ENCODE assay signal across 1 cellular context in the genomic region with DNA sequence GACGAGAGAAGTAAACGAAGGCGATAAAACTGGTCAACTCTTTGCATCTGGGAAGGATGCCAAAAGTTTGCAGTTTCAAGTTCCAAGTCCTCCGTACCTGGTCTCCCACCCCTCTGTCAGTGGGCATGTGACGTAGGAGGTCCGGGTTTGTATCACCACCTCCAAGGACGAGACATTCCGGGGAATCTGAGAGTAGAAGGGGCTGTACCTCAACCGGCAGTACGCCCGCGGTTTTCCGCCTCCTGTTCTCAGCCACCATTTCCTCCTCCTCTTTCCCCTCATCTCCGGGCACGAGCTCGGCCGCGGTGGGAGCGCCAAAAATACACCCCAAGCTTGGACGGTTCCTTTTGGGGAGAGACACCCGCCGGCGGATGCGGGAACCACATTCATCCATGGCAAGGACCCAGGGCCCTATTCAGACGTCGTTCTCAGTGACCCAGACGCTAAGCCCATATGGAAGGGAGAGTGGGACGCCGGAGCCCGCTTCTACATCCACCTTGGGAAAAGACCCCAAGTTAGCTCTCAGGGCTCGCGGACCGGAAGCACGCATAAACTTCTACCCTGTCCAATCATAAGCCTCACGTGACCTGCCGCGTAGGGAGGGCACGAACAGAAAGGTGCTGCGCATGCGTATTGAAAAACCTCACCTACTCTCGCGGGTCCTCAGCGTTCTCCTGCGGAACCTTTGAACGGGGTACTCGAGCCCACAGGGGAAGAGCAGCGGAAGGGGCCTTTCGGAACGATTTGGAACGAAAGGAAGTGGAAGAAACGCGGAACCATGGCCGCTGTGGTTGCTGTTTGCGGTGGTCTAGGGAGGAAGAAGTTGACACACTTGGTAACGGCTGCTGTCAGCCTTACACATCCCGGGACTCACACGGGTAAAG.
TF ChIP-seq lines count a peak whose summit lies in the region.

A gene with protein sequence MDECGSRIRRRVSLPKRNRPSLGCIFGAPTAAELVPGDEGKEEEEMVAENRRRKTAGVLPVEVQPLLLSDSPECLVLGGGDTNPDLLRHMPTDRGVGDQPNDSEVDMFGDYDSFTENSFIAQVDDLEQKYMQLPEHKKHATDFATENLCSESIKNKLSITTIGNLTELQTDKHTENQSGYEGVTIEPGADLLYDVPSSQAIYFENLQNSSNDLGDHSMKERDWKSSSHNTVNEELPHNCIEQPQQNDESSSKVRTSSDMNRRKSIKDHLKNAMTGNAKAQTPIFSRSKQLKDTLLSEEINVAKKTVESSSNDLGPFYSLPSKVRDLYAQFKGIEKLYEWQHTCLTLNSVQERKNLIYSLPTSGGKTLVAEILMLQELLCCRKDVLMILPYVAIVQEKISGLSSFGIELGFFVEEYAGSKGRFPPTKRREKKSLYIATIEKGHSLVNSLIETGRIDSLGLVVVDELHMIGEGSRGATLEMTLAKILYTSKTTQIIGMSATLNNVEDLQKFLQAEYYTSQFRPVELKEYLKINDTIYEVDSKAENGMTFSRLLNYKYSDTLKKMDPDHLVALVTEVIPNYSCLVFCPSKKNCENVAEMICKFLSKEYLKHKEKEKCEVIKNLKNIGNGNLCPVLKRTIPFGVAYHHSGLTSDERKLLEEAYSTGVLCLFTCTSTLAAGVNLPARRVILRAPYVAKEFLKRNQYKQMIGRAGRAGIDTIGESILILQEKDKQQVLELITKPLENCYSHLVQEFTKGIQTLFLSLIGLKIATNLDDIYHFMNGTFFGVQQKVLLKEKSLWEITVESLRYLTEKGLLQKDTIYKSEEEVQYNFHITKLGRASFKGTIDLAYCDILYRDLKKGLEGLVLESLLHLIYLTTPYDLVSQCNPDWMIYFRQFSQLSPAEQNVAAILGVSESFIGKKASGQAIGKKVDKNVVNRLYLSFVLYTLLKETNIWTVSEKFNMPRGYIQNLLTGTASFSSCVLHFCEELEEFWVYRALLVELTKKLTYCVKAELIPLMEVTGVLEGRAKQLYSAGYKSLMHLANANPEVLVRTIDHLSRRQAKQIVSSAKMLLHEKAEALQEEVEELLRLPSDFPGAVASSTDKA (minus strand): TSS at position 524 of the 884 bp plus-strand sequence. CDS start 130 bp downstream, at position 394.
A gene (plus strand): TSS at position 759 of the 884 bp plus-strand sequence. CDS start 20 bp downstream, at position 779.

TF ChIP-seq in HEK293, 187 proteins besides CTCF, POLR2A, EP300 and RAD21 (continued from another document and continues in another):
- TF ChIP-seq, protein P1, sequence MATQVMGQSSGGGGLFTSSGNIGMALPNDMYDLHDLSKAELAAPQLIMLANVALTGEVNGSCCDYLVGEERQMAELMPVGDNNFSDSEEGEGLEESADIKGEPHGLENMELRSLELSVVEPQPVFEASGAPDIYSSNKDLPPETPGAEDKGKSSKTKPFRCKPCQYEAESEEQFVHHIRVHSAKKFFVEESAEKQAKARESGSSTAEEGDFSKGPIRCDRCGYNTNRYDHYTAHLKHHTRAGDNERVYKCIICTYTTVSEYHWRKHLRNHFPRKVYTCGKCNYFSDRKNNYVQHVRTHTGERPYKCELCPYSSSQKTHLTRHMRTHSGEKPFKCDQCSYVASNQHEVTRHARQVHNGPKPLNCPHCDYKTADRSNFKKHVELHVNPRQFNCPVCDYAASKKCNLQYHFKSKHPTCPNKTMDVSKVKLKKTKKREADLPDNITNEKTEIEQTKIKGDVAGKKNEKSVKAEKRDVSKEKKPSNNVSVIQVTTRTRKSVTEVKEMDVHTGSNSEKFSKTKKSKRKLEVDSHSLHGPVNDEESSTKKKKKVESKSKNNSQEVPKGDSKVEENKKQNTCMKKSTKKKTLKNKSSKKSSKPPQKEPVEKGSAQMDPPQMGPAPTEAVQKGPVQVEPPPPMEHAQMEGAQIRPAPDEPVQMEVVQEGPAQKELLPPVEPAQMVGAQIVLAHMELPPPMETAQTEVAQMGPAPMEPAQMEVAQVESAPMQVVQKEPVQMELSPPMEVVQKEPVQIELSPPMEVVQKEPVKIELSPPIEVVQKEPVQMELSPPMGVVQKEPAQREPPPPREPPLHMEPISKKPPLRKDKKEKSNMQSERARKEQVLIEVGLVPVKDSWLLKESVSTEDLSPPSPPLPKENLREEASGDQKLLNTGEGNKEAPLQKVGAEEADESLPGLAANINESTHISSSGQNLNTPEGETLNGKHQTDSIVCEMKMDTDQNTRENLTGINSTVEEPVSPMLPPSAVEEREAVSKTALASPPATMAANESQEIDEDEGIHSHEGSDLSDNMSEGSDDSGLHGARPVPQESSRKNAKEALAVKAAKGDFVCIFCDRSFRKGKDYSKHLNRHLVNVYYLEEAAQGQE (tag by site-specific recombination; IDR thresholded peaks at IDR 0.05) = 0 out of 2 replicates have a peak, but pooled peaks have one; percentile 20
- no peak for TF ChIP-seq ZNF514 (tag by site-specific recombination; IDR thresholded peaks at IDR 0.05)
- TF ChIP-seq ZNF560 (tag by site-specific recombination; IDR thresholded peaks at IDR 0.05; ENCODE audit: borderline replicate concordance) = no peak
- peak; percentile 48; the same call in 1 of the 2 replicates for TF ChIP-seq ZNF600 (tag by site-specific recombination; IDR thresholded peaks at IDR 0.05)
- no peak for TF ChIP-seq ZNF239 (tag by site-specific recombination; IDR thresholded peaks at IDR 0.05)
- TF ChIP-seq ZNF121 (tag by site-specific recombination; IDR thresholded peaks at IDR 0.05) = no peak
- peak; percentile 91 for TF ChIP-seq SP7 (tag by site-specific recombination; IDR thresholded peaks at IDR 0.05)
- TF ChIP-seq ZFHX2 (tag by site-specific recombination; conservative IDR thresholded peaks at IDR 0.05) = peak; percentile 80
- no peak for TF ChIP-seq HOXA7 (CRISPR knock-in tag; IDR thresholded peaks at IDR 0.05; ENCODE audit: borderline replicate concordance)
- peak; percentile 40; the same call in 1 of the 2 replicates for TF ChIP-seq ZEB2 (tag by site-specific recombination; IDR thresholded peaks at IDR 0.05)
- TF ChIP-seq, protein P2, sequence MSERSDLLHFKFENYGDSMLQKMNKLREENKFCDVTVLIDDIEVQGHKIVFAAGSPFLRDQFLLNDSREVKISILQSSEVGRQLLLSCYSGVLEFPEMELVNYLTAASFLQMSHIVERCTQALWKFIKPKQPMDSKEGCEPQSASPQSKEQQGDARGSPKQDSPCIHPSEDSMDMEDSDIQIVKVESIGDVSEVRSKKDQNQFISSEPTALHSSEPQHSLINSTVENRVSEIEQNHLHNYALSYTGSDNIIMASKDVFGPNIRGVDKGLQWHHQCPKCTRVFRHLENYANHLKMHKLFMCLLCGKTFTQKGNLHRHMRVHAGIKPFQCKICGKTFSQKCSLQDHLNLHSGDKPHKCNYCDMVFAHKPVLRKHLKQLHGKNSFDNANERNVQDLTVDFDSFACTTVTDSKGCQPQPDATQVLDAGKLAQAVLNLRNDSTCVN (tag by site-specific recombination; optimal IDR thresholded peaks at IDR 0.05) = peak; percentile 47
- TF ChIP-seq, protein P3, sequence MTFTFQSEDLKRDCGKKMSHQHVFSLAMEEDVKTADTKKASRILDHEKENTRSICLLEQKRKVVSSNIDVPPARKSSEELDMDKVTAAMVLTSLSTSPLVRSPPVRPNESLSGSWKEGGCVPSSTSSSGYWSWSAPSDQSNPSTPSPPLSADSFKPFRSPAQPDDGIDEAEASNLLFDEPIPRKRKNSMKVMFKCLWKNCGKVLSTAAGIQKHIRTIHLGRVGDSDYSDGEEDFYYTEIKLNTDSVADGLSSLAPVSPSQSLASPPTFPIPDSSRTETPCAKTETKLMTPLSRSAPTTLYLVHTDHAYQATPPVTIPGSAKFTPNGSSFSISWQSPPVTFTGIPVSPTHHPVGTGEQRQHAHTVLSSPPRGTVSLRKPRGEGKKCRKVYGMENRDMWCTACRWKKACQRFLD (tag by site-specific recombination; IDR thresholded peaks at IDR 0.05) = no peak
- peak; percentile 23 for TF ChIP-seq ZNF843 (tag by site-specific recombination; IDR thresholded peaks at IDR 0.05)
- TF ChIP-seq ZFP37 (tag by site-specific recombination; IDR thresholded peaks at IDR 0.05) = no peak
- no peak for TF ChIP-seq ZBTB1 (tag by site-specific recombination; IDR thresholded peaks at IDR 0.05)
- TF ChIP-seq, protein P4, sequence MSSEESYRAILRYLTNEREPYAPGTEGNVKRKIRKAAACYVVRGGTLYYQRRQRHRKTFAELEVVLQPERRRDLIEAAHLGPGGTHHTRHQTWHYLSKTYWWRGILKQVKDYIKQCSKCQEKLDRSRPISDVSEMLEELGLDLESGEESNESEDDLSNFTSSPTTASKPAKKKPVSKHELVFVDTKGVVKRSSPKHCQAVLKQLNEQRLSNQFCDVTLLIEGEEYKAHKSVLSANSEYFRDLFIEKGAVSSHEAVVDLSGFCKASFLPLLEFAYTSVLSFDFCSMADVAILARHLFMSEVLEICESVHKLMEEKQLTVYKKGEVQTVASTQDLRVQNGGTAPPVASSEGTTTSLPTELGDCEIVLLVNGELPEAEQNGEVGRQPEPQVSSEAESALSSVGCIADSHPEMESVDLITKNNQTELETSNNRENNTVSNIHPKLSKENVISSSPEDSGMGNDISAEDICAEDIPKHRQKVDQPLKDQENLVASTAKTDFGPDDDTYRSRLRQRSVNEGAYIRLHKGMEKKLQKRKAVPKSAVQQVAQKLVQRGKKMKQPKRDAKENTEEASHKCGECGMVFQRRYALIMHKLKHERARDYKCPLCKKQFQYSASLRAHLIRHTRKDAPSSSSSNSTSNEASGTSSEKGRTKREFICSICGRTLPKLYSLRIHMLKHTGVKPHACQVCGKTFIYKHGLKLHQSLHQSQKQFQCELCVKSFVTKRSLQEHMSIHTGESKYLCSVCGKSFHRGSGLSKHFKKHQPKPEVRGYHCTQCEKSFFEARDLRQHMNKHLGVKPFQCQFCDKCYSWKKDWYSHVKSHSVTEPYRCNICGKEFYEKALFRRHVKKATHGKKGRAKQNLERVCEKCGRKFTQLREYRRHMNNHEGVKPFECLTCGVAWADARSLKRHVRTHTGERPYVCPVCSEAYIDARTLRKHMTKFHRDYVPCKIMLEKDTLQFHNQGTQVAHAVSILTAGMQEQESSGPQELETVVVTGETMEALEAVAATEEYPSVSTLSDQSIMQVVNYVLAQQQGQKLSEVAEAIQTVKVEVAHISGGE (tag by site-specific recombination; conservative IDR thresholded peaks at IDR 0.05; ENCODE audit: low read depth) = peak; percentile 99
- peak; percentile 60 for TF ChIP-seq ZNF324 (tag by site-specific recombination; IDR thresholded peaks at IDR 0.05)
- TF ChIP-seq ZNF76 (tag by site-specific recombination; IDR thresholded peaks at IDR 0.05; ENCODE audit: borderline replicate concordance, low read depth) = peak; percentile 61; the same call in 1 of the 2 replicates
- peak; percentile 80 for TF ChIP-seq ZSCAN30 (tag by site-specific recombination; IDR thresholded peaks at IDR 0.05)
- TF ChIP-seq, protein P5, sequence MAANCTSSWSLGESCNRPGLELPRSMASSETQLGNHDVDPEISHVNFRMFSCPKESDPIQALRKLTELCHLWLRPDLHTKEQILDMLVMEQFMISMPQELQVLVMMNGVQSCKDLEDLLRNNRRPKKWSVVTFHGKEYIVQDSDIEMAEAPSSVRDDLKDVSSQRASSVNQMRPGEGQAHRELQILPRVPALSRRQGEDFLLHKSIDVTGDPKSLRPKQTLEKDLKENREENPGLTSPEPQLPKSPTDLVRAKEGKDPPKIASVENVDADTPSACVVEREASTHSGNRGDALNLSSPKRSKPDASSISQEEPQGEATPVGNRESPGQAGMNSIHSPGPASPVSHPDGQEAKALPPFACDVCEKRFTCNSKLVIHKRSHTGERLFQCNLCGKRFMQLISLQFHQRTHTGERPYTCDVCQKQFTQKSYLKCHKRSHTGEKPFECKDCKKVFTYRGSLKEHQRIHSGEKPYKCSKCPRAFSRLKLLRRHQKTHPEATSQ (tag by site-specific recombination; IDR thresholded peaks at IDR 0.05) = peak; percentile 20; the same call in 1 of the 2 replicates
- TF ChIP-seq, protein P6, sequence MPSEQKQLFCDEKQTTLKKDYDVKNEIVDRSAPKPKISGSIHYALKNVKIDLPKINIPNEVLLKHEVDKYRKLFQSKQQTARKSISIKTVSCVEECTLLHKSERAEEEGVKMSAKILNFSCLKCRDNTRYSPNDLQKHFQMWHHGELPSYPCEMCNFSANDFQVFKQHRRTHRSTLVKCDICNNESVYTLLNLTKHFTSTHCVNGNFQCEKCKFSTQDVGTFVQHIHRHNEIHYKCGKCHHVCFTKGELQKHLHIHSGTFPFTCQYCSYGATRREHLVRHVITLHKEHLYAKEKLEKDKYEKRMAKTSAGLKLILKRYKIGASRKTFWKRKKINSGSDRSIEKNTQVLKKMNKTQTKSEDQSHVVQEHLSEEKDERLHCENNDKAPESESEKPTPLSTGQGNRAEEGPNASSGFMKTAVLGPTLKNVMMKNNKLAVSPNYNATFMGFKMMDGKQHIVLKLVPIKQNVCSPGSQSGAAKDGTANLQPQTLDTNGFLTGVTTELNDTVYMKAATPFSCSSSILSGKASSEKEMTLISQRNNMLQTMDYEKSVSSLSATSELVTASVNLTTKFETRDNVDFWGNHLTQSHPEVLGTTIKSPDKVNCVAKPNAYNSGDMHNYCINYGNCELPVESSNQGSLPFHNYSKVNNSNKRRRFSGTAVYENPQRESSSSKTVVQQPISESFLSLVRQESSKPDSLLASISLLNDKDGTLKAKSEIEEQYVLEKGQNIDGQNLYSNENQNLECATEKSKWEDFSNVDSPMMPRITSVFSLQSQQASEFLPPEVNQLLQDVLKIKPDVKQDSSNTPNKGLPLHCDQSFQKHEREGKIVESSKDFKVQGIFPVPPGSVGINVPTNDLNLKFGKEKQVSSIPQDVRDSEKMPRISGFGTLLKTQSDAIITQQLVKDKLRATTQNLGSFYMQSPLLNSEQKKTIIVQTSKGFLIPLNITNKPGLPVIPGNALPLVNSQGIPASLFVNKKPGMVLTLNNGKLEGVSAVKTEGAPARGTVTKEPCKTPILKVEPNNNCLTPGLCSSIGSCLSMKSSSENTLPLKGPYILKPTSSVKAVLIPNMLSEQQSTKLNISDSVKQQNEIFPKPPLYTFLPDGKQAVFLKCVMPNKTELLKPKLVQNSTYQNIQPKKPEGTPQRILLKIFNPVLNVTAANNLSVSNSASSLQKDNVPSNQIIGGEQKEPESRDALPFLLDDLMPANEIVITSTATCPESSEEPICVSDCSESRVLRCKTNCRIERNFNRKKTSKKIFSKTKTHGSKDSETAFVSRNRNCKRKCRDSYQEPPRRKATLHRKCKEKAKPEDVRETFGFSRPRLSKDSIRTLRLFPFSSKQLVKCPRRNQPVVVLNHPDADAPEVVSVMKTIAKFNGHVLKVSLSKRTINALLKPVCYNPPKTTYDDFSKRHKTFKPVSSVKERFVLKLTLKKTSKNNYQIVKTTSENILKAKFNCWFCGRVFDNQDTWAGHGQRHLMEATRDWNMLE (tag by site-specific recombination; conservative IDR thresholded peaks at IDR 0.05; ENCODE audit: low read depth) = peak; percentile 62
- peak; percentile 78; the same call in 1 of the 2 replicates for TF ChIP-seq ZNF2 (tag by site-specific recombination; IDR thresholded peaks at IDR 0.05)
- TF ChIP-seq WT1 (tag by site-specific recombination; IDR thresholded peaks at IDR 0.05) = no peak; the same call in 1 of the 2 replicates
- TF ChIP-seq ZNF629 (tag by site-specific recombination; IDR thresholded peaks at IDR 0.05) = peak; percentile 81
- no peak for TF ChIP-seq ZNF138 (tag by site-specific recombination; IDR thresholded peaks at IDR 0.05; ENCODE audit: borderline replicate concordance)
- peak; percentile 59; the same call in 1 of the 2 replicates for TF ChIP-seq ZBTB20 (tag by site-specific recombination; IDR thresholded peaks at IDR 0.05)
- peak; percentile 61 for TF ChIP-seq GLIS2 (tag by site-specific recombination; IDR thresholded peaks at IDR 0.05)
